Comparison of ENCODE assay signal across 26 cellular contexts in genomic region chr16:53870831-53871230, GRCh38.
"Had no signal": no experiment of that assay in that cellular context is flagged by ENCODE, and none has a peak within 500 bp of the region (broad histone marks: within the 10 kb centered on the region; RNA-seq: fewer than 3 reads in every experiment).

No MANE protein-coding gene starts in this region.

- H3K9me3 ChIP-seq: colonic mucosa, esophagus squamous epithelium, gastrocnemius medialis had no signal

- H3K4me3 Mint-ChIP-seq: dendritic cell treated with granulocyte-macrophage colony-stimulating factor and Interleukin-4, amounts not matched to agents 40 ng/mL and 50 ng/mL, for 4 days; effector memory CD8-positive, alpha-beta T cell; endodermal cell had no signal

- H3K27ac Mint-ChIP-seq: dendritic cell treated with granulocyte-macrophage colony-stimulating factor and Interleukin-4, amounts not matched to agents 40 ng/mL and 50 ng/mL, for 4 days; effector memory CD8-positive, alpha-beta T cell; endodermal cell had no signal

- ATAC-seq: effector memory CD8-positive, alpha-beta T cell; esophagus mucosa; gastrocnemius medialis; heart right ventricle; left cardiac atrium; left lung; left ventricle myocardium superior; lower lobe of right lung had no signal

- H3K4me3 ChIP-seq: colonic mucosa, esophagus squamous epithelium, gastrocnemius medialis, heart right ventricle, left lung, lower lobe of right lung had no signal

- FAIRE-seq: endometrium, islet of Langerhans, keratinocyte had no signal

- H3K27me3 ChIP-seq: colonic mucosa, esophagus squamous epithelium, gastrocnemius medialis, heart right ventricle, left lung had no signal

- H3K27me3 Mint-ChIP-seq: dendritic cell treated with granulocyte-macrophage colony-stimulating factor and Interleukin-4, amounts not matched to agents 40 ng/mL and 50 ng/mL, for 4 days; effector memory CD8-positive, alpha-beta T cell had no signal

- DNase-seq: colonic mucosa; cortex of kidney; effector CD8-positive, alpha-beta T cell; effector memory CD8-positive, alpha-beta T cell; endodermal cell; erythroblast; esophagus squamous epithelium; foreskin fibroblast; foreskin melanocyte; gastrocnemius medialis; glutamatergic neuron; head of caudate nucleus; heart right ventricle; hippocampal formation; left cardiac atrium; left lung; left ventricle myocardium superior; lower lobe of right lung; mesendoderm; midbrain had no signal

- H3K27ac ChIP-seq: colonic mucosa, epithelial cell of prostate, esophagus squamous epithelium, gastrocnemius medialis, heart right ventricle, left lung, lower lobe of right lung had no signal

- H3K4me1 ChIP-seq: colonic mucosa had no signal

- H3K36me3 ChIP-seq: colonic mucosa, gastrocnemius medialis, lower lobe of right lung had no signal
